15 cellular contexts compared by ENCODE assay signal in genomic region chr1:13011932-13012331, GRCh38. TPM values are rescaled to one million over a fixed set of nuclear protein-coding genes. Genes with fewer than 3 reads are reported as not detected.
"Had no signal": no experiment of that assay in that cellular context is flagged by ENCODE, and none has a peak within 500 bp of the region (broad histone marks: within the 10 kb centered on the region; RNA-seq: fewer than 3 reads in every experiment).

No MANE protein-coding gene starts in this region.

RNA-seq across cellular contexts. Expression of gene PRAMEF27, which starts 44.4 kb away (rescaled TPM):
- total RNA-seq: stomach, subcutaneous adipose tissue, suprapubic skin, temporal lobe, thoracic aorta, thyroid gland, tibial nerve, transverse colon, upper lobe of left lung, upper lobe of right lung, ureter, urinary bladder, uterus, vagina had no signal

RNA-seq across cellular contexts. Expression of gene HNRNPCL3, which starts 48.6 kb away (rescaled TPM):
- total RNA-seq: stomach, subcutaneous adipose tissue, suprapubic skin, temporal lobe, testis, thoracic aorta, thyroid gland, tibial nerve, transverse colon, upper lobe of left lung, upper lobe of right lung, ureter, urinary bladder, uterus, vagina had no signal

RNA-seq across cellular contexts. Expression of gene PRAMEF25, which starts 58.6 kb away (rescaled TPM):
- total RNA-seq: stomach, subcutaneous adipose tissue, suprapubic skin, temporal lobe, thoracic aorta, thyroid gland, tibial nerve, transverse colon, upper lobe of left lung, upper lobe of right lung, ureter, urinary bladder, uterus, vagina had no signal
